ENCODE assay signal across 9 cellular contexts in genomic region chr19:35044317-35045117, GRCh38. TPM values are rescaled to one million over a fixed set of nuclear protein-coding genes. Genes with fewer than 3 reads are reported as not detected.
DNase-seq lines count a peak whose midpoint lies in the region; ATAC-seq and TF ChIP-seq lines count a peak whose summit lies in the region.
"Had no signal": no experiment of that assay in that cellular context is flagged by ENCODE, and none has a peak within 500 bp of the region (broad histone marks: within the 10 kb centered on the region; RNA-seq: fewer than 3 reads in every experiment).

No MANE protein-coding gene starts in this region.

- H3K27me3 ChIP-seq in right lobe of liver = no peaks in the 10 kb centered on the region

- H3K4me1 Mint-ChIP-seq in central memory CD8-positive, alpha-beta T cell = peaks cover 27% of the 10 kb centered on the region

- H3K27ac Mint-ChIP-seq in central memory CD8-positive, alpha-beta T cell (ENCODE audit: low read depth) = peak overlapping the region; percentile 44
- H3K27ac Mint-ChIP-seq: dendritic cell treated with granulocyte-macrophage colony-stimulating factor and Interleukin-4, amounts not matched to agents 40 ng/mL and 50 ng/mL, for 4 days had no signal

- H3K4me1 ChIP-seq in right lobe of liver = peaks cover 0 to 62% (median 32%) of the 10 kb centered on the region in 4 donors

- WGBS in right lobe of liver (ENCODE audit: insufficient coverage, low coverage, low lambda C conversion rate, missing lambda C conversion rate) = 29% methylated on average over 9 of the region's 9 CpGs

- intact Hi-C loops in right lobe of liver (cut with DNase I) = loop anchor here in 1 of 2 donors (5.0 kb wide), 1 partner anchor 93 kb away; the partner anchor contains the start of genes FXYD1 and LGI4

- H3K4me3 Mint-ChIP-seq in central memory CD8-positive, alpha-beta T cell = peak overlapping the region; percentile 35
- H3K4me3 Mint-ChIP-seq: dendritic cell treated with granulocyte-macrophage colony-stimulating factor and Interleukin-4, amounts not matched to agents 40 ng/mL and 50 ng/mL, for 4 days had no signal

- peak overlapping the region; percentile 54 to 81 (median 81) for H3K4me3 ChIP-seq in right lobe of liver

- peaks cover 0 to 4% (median 2%) of the 10 kb centered on the region in 4 donors for H3K36me3 ChIP-seq in right lobe of liver

- H3K27me3 Mint-ChIP-seq in central memory CD8-positive, alpha-beta T cell = no peaks in the 10 kb centered on the region

- ATAC-seq in central memory CD8-positive, alpha-beta T cell (replicated peaks; ENCODE audit: extremely low read depth, poor library complexity, severe bottlenecking) = no peak
- ATAC-seq in right lobe of liver (no peak), HG02588 (IDR thresholded peaks at IDR 0.05; ENCODE audit: unreplicated experiment) (no peak), GM21360 (IDR thresholded peaks at IDR 0.05; ENCODE audit: unreplicated experiment) (no peak)

- TF ChIP-seq CTCF in right lobe of liver (IDR thresholded peaks at IDR 0.05) = peak; percentile 95 to 99 (median 96)

- TF ChIP-seq POLR2A in right lobe of liver (IDR thresholded peaks at IDR 0.05) = no peak

- peak; percentile 59 for DNase-seq in EH (ENCODE audit: low read depth)
- DNase-seq in LHCN-M2 (ENCODE audit: low read depth) = peak; percentile 46
- DNase-seq in activated CD4-positive, CD25-positive, alpha-beta regulatory T cell treated with anti-CD3 and anti-CD28 coated beads, Interleukin-2, amount 50 U/mL, for 72 hours = peak; percentile 72
- peak; percentile 34 to 61 for DNase-seq in central memory CD8-positive, alpha-beta T cell (ENCODE audit: low spot score in 2 of 2)
- DNase-seq in right lobe of liver = peak in 2 of 3 donors; percentile 61 to 79
- DNase-seq in stimulated activated CD8-positive, alpha-beta memory T cell treated with anti-CD3 and anti-CD28 coated beads, Interleukin-2, amount 100 ng/mL, for 48 hours (ENCODE audit: low read depth in 2 of 2) = peak; percentile 34 to 58

- H3K36me3 Mint-ChIP-seq in central memory CD8-positive, alpha-beta T cell (ENCODE audit: insufficient read depth) = peaks cover 15% of the 10 kb centered on the region

- no peaks in the 10 kb centered on the region for H3K9me3 Mint-ChIP-seq in central memory CD8-positive, alpha-beta T cell
- H3K9me3 Mint-ChIP-seq: dendritic cell treated with granulocyte-macrophage colony-stimulating factor and Interleukin-4, amounts not matched to agents 40 ng/mL and 50 ng/mL, for 4 days had no signal

- H3K9me3 ChIP-seq in right lobe of liver = no peaks in the 10 kb centered on the region

- H3K27ac ChIP-seq in right lobe of liver = peak overlapping the region in 2 of 3 donors; percentile 66 to 97

RNA-seq across cellular contexts. Expression of gene HPN, which starts 3.0 kb away (rescaled TPM):
- total RNA-seq in LHCN-M2 (2014; rRNA removed) = 0.11 TPM in 1 of 2 replicates, not detected in the other
- not detected for polyA plus RNA-seq in LHCN-M2 (2012)
- total RNA-seq in right lobe of liver = 100 to 1,000 TPM; 285 to 486 (median 374) TPM

RNA-seq across cellular contexts. Expression of gene SCN1B, which starts 14.2 kb away (rescaled TPM):
- total RNA-seq in LHCN-M2 (2014; rRNA removed) (1.4 and 2.3 TPM in 2 replicates), right lobe of liver (1 to 10 TPM; 2.6 to 4.9 (median 3.6) TPM)
- polyA plus RNA-seq in LHCN-M2 (2012) = 3.5 TPM

RNA-seq across cellular contexts. Expression of gene GRAMD1A, which starts 44.4 kb away (rescaled TPM):
- 22.5 and 24.1 TPM in 2 replicates for total RNA-seq in LHCN-M2 (2014; rRNA removed)
- polyA plus RNA-seq in LHCN-M2 (2012) = 30.1 TPM
- 10 to 100 TPM; 10.4 to 34.8 (median 15.4) TPM for total RNA-seq in right lobe of liver

Comparison
In these comparisons a context has a peak if more than half of its experiments do, and no peak if none do; other contexts are left out.
1. RNA of gene HPN, which starts 3.0 kb away (total RNA-seq): 285 to 486 TPM in right lobe of liver; 0.11 TPM in LHCN-M2; every median in the first group is over 100 times any median in the second.
2. Peak in every context shown above with its lines, with median percentiles within 50 percentile points of each other: DNase-seq.